In the genomic region with DNA sequence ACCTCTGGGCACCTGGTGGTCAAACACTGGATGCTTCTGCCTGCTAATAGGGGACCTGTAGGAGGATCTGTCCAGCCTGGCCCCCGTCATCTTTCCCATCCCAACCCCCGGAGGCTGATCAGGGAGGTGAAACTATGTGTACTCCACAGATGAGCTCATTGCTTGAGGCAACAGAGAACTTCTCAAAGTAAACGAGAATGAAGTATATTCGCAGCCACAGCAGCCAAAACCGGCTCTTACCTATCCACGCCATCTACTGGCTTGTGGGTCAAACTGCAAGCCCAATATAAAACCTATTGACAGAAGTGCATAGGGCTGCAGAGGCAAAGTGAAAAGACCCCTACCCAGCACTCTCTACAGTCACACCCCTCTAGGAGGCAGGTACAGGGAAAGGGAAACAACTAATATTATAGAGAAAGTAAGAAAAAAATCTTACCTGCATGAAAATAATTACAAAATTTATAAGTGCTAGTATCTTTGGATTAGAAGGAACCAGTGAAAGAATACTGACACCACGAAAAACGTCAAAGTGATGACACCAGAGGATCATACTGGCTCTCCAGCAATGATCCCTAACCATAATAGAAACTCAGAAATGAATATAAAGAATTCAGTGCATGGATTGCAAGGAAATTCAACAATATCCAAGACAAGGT, we compare ENCODE assay signal across 9 cellular contexts.
DNase-seq lines count a peak whose midpoint lies in the region; ATAC-seq and TF ChIP-seq lines count a peak whose summit lies in the region.
"Had no signal": no experiment of that assay in that cellular context is flagged by ENCODE, and none has a peak within 500 bp of the region (broad histone marks: within the 10 kb centered on the region; RNA-seq: fewer than 3 reads in every experiment).

No MANE protein-coding gene starts in this region.

- H3K27me3 ChIP-seq in WERI-Rb-1 (ENCODE audit: insufficient read depth, low read depth, severe bottlenecking), result no peaks in the 10 kb centered on the region
- no peaks in the 10 kb centered on the region for H3K27me3 ChIP-seq in thyroid gland

- in situ Hi-C loops in Caki2 (cut with HindIII; ENCODE audit: low pct_unique_long_range_greater_than_20kb, low sequenced_read_pairs), result no loop called here

- intact Hi-C loops in thyroid gland (cut with DNase I), result no loop called here

- no peak for TF ChIP-seq POLR2A in thyroid gland (IDR thresholded peaks at IDR 0.05)

- no peak overlapping the region for H3K4me3 ChIP-seq in WERI-Rb-1 (ENCODE audit: low read depth, low read length)
- H3K4me3 ChIP-seq in thyroid gland (replicated peaks in 1 of 3), result no peak overlapping the region

- 23 to 27% methylated on average over 8 of the region's 8 CpGs for WGBS in thyroid gland, 2 donors

- H3K9me3 ChIP-seq in WERI-Rb-1 (ENCODE audit: severe bottlenecking) (no peaks in the 10 kb centered on the region), thyroid gland (no peaks in the 10 kb centered on the region)

- H3K36me3 ChIP-seq in WERI-Rb-1 (no peaks in the 10 kb centered on the region), thyroid gland (no peaks in the 10 kb centered on the region)

- H3K4me1 ChIP-seq in thyroid gland, result no peaks in the 10 kb centered on the region
- H3K4me1 ChIP-seq: parathyroid adenoma had no signal

- DNase-seq in Caki2 (ENCODE audit: low read depth) (peak; percentile 37), NCI-H1930 (lab: John Stamatoyannopoulos, UW) (peak; percentile 7 to 36), WERI-Rb-1 (peak; percentile 54), iPS DF 4.7 (ENCODE audit: extremely low read depth, low spot score) (peak; percentile 14), thyroid gland (peak; percentile 10 to 26)
- DNase-seq in activated CD8-positive, alpha-beta memory T cell treated with anti-CD3 and anti-CD28 coated beads, Interleukin-2, amount 50 U/mL, for 48 hours, result no peak

- TF ChIP-seq CTCF in WERI-Rb-1 (IDR thresholded peaks at IDR 0.05; ENCODE audit: low read depth, low read length) (peak; percentile 82), thyroid gland (IDR thresholded peaks at IDR 0.05) (peak in 4 of 6 experiments; percentile 17 to 67 (median 48))

- no peak overlapping the region for H3K27ac ChIP-seq in WERI-Rb-1
- no peak overlapping the region for H3K27ac ChIP-seq in thyroid gland
- H3K27ac ChIP-seq: parathyroid adenoma had no signal

- peak; percentile 81 for ATAC-seq in GM19025 (IDR thresholded peaks at IDR 0.05; ENCODE audit: low read depth, unreplicated experiment)
- peak; percentile 90 for ATAC-seq in HG03064 (IDR thresholded peaks at IDR 0.05; ENCODE audit: low read depth, unreplicated experiment)
